1 cellular context compared by ENCODE assay signal in the genomic region with DNA sequence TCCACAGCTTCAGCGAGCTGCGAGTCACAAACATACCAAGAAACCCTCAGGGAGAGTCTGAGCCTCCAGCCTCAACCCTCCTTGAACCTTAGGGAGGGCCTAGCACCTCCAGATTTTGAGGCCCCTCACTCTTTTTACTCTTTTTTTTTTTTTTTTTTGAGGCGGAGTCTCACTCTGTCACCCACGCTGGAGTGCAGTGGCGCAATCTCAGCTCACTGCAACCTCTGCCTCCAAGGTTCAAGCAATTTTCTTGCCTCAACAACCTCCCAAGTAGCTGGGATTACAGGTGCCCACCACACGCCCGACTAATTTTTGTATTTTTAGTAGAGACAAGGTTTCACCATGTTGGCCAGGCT.
TF ChIP-seq lines count a peak whose summit lies in the region.

No MANE protein-coding gene starts in this region.

TF ChIP-seq in HepG2, 621 proteins besides CTCF, POLR2A, EP300 and RAD21:
- 0 out of 4 replicates have a peak, but pooled peaks of 1 of the 2 experiments have one; percentile 1 for TF ChIP-seq ATF4 (CRISPR knock-in tag; IDR thresholded peaks at IDR 0.05)
- TF ChIP-seq PITX1 (CRISPR knock-in tag; IDR thresholded peaks at IDR 0.05) = peak; percentile 11; the same call in 1 of the 2 replicates
- TF ChIP-seq ZNF770 (CRISPR knock-in tag; IDR thresholded peaks at IDR 0.05) = 0 out of 2 replicates have a peak, but pooled peaks have one; percentile 14
- TF ChIP-seq FOXO4 (CRISPR knock-in tag; conservative IDR thresholded peaks at IDR 0.05) = 0 out of 2 replicates have a peak, but pooled peaks have one; percentile 65
- 0 out of 2 replicates have a peak, but pooled peaks have one; percentile 25 for TF ChIP-seq FOXC1 (CRISPR knock-in tag; IDR thresholded peaks at IDR 0.05; ENCODE audit: borderline replicate concordance)
- TF ChIP-seq ZNF710 (CRISPR knock-in tag; IDR thresholded peaks at IDR 0.05; ENCODE audit: borderline replicate concordance) = 0 out of 2 replicates have a peak, but pooled peaks have one; percentile 1
- TF ChIP-seq MED8 (CRISPR knock-in tag; IDR thresholded peaks at IDR 0.05; ENCODE audit: insufficient replicate concordance) = peak; percentile 3
- peak; percentile 28; the same call in 1 of the 2 replicates for TF ChIP-seq ZNF574 (CRISPR knock-in tag; IDR thresholded peaks at IDR 0.05)
